Comparison of ENCODE assay signal across 26 cellular contexts in genomic region chr5:137179203-137179602, GRCh38.
"Had no signal": no experiment of that assay in that cellular context is flagged by ENCODE, and none has a peak within 500 bp of the region (broad histone marks: within the 10 kb centered on the region; RNA-seq: fewer than 3 reads in every experiment).

No MANE protein-coding gene starts in this region.

- H3K9me3 Mint-ChIP-seq: activated B cell treated with CpG ODN at 0.5 μM for 24 hours; activated CD4-positive, alpha-beta T cell treated with anti-CD3 and anti-CD28 coated beads, Interleukin-2, amount 10 ng/mL, durations not matched to agents 24 days and 14 days; activated naive CD4-positive, alpha-beta T cell treated with anti-CD3 and anti-CD28 coated beads, Interleukin-2, amount 50 U/mL, for 72 hours; activated naive CD8-positive, alpha-beta T cell treated with anti-CD3 and anti-CD28 coated beads, Interleukin-2, amount 50 U/mL, for 24 hours; activated T-cell treated with anti-CD3 and anti-CD28 coated beads, Interleukin-2, amount 50 U/mL, for 24 hours; central memory CD8-positive, alpha-beta T cell; T-cell had no signal

- ATAC-seq: activated CD8-positive, alpha-beta memory T cell treated with anti-CD3 and anti-CD28 coated beads, Interleukin-2, amount 10 ng/mL, durations not matched to agents 7 days and 5 days; activated naive CD4-positive, alpha-beta T cell treated with anti-CD3 and anti-CD28 coated beads, Interleukin-2, amount 50 U/mL, for 72 hours; activated naive CD8-positive, alpha-beta T cell treated with anti-CD3 and anti-CD28 coated beads, Interleukin-2, amount 50 U/mL, for 24 hours; PC-3; T-cell had no signal

- DNase-seq: activated B cell treated with CpG ODN at 0.5 μM for 24 hours; activated CD4-positive, alpha-beta T cell treated with anti-CD3 and anti-CD28 coated beads for 1 hour; activated CD4-positive, alpha-beta T cell treated with anti-CD3 and anti-CD28 coated beads, Interleukin-2, amount 10 ng/mL, durations not matched to agents 24 days and 14 days; activated CD4-positive, alpha-beta T cell treated with anti-CD3 and anti-CD28 coated beads, Interleukin-2, amount 50 U/mL, for 48 hours; activated CD8-positive, alpha-beta memory T cell treated with anti-CD3 and anti-CD28 coated beads, Interleukin-2, amount 10 ng/mL, durations not matched to agents 7 days and 5 days; activated effector memory CD4-positive, alpha-beta T cell treated with anti-CD3 and anti-CD28 coated beads, Interleukin-2, amount 50 U/mL, for 16 hours; activated naive CD4-positive, alpha-beta T cell treated with Interleukin-2 at 50 U/mL for 16 hours; activated naive CD8-positive, alpha-beta T cell treated with anti-CD3 and anti-CD28 coated beads, Interleukin-2, amount 50 U/mL, for 24 hours; activated T-cell treated with anti-CD3 and anti-CD28 coated beads, Interleukin-2, amount 50 U/mL, for 24 hours; amniotic stem cell; cortex of kidney; MV-4-11; NCI-H1092 treated with DMSO at 0.1 percent for 48 hours; NCI-H1694; NCI-H2029; NCI-H446; NCI-H524 treated with DMSO at 0.1 percent for 48 hours; NCI-H774; PC-3; SHP77; T-cell; T-helper 2 cell; T1000 had no signal

- H3K27ac Mint-ChIP-seq: activated B cell treated with CpG ODN at 0.5 μM for 24 hours; activated CD4-positive, alpha-beta T cell treated with anti-CD3 and anti-CD28 coated beads, Interleukin-2, amount 10 ng/mL, durations not matched to agents 24 days and 14 days; activated CD8-positive, alpha-beta memory T cell treated with anti-CD3 and anti-CD28 coated beads, Interleukin-2, amount 10 ng/mL, durations not matched to agents 7 days and 5 days; activated naive CD4-positive, alpha-beta T cell treated with anti-CD3 and anti-CD28 coated beads, Interleukin-2, amount 50 U/mL, for 72 hours; activated naive CD8-positive, alpha-beta T cell treated with anti-CD3 and anti-CD28 coated beads, Interleukin-2, amount 50 U/mL, for 24 hours; activated T-cell treated with anti-CD3 and anti-CD28 coated beads, Interleukin-2, amount 50 U/mL, for 24 hours; brain; T-cell had no signal

- H3K36me3 Mint-ChIP-seq: activated CD8-positive, alpha-beta memory T cell treated with anti-CD3 and anti-CD28 coated beads, Interleukin-2, amount 10 ng/mL, durations not matched to agents 7 days and 5 days; activated naive CD4-positive, alpha-beta T cell treated with anti-CD3 and anti-CD28 coated beads, Interleukin-2, amount 50 U/mL, for 72 hours; brain; T-cell had no signal

- H3K4me1 Mint-ChIP-seq: activated B cell treated with CpG ODN at 0.5 μM for 24 hours; activated CD4-positive, alpha-beta T cell treated with anti-CD3 and anti-CD28 coated beads, Interleukin-2, amount 10 ng/mL, durations not matched to agents 24 days and 14 days; activated CD8-positive, alpha-beta memory T cell treated with anti-CD3 and anti-CD28 coated beads, Interleukin-2, amount 10 ng/mL, durations not matched to agents 7 days and 5 days; activated naive CD8-positive, alpha-beta T cell treated with anti-CD3 and anti-CD28 coated beads, Interleukin-2, amount 50 U/mL, for 24 hours; central memory CD8-positive, alpha-beta T cell; T-cell had no signal

- H3K4me3 Mint-ChIP-seq: activated B cell treated with CpG ODN at 0.5 μM for 24 hours; activated CD4-positive, alpha-beta T cell treated with anti-CD3 and anti-CD28 coated beads, Interleukin-2, amount 10 ng/mL, durations not matched to agents 24 days and 14 days; activated CD8-positive, alpha-beta memory T cell treated with anti-CD3 and anti-CD28 coated beads, Interleukin-2, amount 10 ng/mL, durations not matched to agents 7 days and 5 days; activated naive CD8-positive, alpha-beta T cell treated with anti-CD3 and anti-CD28 coated beads, Interleukin-2, amount 50 U/mL, for 24 hours; activated T-cell treated with anti-CD3 and anti-CD28 coated beads, Interleukin-2, amount 50 U/mL, for 24 hours; brain; central memory CD8-positive, alpha-beta T cell; T-cell had no signal

- H3K27me3 Mint-ChIP-seq: activated CD4-positive, alpha-beta T cell treated with anti-CD3 and anti-CD28 coated beads, Interleukin-2, amount 10 ng/mL, durations not matched to agents 24 days and 14 days; activated CD8-positive, alpha-beta memory T cell treated with anti-CD3 and anti-CD28 coated beads, Interleukin-2, amount 10 ng/mL, durations not matched to agents 7 days and 5 days had no signal
